ENCODE assay signal across 1 cellular context in the genomic region with DNA sequence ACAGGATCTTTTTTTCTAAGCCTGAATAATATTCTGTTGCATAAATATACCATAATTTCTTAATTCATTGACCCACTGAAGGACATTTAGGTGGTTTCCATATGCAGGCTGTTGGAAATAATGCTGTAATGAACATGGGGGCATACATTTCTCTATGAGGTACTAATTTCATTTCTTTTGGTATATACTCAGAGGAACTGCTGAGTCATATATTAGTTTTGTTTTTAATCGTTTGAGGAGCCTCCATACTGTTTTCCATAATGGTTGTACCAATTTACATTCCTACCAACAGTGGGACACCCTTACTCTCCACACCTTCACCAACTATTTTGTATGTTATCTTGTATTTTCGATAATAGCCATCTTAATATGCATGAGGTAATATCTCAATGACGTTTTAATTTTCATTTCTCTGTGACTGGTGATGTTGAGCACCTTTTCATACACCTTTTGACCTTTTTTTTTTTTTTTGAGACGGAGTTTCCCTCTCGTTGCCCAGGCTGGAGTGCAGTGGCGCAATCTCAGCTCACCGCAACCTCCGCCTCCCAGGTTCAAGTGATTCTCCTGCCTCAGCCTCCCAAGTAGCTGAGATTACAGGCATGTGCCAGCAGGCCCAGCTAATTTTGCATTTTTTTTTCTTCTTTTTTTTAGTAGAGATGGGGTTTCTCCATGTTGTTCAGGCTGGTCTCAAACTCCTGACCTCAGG.
TF ChIP-seq lines count a peak whose summit lies in the region.

No MANE protein-coding gene starts in this region.

TF ChIP-seq in IMR-90, 13 proteins besides CTCF, POLR2A, EP300 and RAD21:
- no peak for TF ChIP-seq FOS (IDR thresholded peaks at IDR 0.05; ENCODE audit: low read depth, low read length)
- TF ChIP-seq RCOR1 (IDR thresholded peaks at IDR 0.05; ENCODE audit: insufficient replicate concordance, low read length) = no peak
- TF ChIP-seq, protein P1, sequence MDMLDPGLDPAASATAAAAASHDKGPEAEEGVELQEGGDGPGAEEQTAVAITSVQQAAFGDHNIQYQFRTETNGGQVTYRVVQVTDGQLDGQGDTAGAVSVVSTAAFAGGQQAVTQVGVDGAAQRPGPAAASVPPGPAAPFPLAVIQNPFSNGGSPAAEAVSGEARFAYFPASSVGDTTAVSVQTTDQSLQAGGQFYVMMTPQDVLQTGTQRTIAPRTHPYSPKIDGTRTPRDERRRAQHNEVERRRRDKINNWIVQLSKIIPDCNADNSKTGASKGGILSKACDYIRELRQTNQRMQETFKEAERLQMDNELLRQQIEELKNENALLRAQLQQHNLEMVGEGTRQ (IDR thresholded peaks at IDR 0.05; ENCODE audit: low read depth, low read length) = no peak
- peak; percentile 36; the same call in 1 of the 2 replicates for TF ChIP-seq MAFK (IDR thresholded peaks at IDR 0.05; ENCODE audit: low read depth, low read length)
- TF ChIP-seq MXI1 (IDR thresholded peaks at IDR 0.05; ENCODE audit: borderline replicate concordance, low read depth, low read length) = no peak
- TF ChIP-seq BHLHE40 (IDR thresholded peaks at IDR 0.05; ENCODE audit: low read depth, low read length) = no peak
- TF ChIP-seq NFE2L2 (IDR thresholded peaks at IDR 0.05; ENCODE audit: low read depth, low read length) = peak; percentile 67
- no peak for TF ChIP-seq SMC3 (IDR thresholded peaks at IDR 0.05; ENCODE audit: low read depth, low read length)
